Comparison of ENCODE assay signal across 25 cellular contexts in the genomic region with DNA sequence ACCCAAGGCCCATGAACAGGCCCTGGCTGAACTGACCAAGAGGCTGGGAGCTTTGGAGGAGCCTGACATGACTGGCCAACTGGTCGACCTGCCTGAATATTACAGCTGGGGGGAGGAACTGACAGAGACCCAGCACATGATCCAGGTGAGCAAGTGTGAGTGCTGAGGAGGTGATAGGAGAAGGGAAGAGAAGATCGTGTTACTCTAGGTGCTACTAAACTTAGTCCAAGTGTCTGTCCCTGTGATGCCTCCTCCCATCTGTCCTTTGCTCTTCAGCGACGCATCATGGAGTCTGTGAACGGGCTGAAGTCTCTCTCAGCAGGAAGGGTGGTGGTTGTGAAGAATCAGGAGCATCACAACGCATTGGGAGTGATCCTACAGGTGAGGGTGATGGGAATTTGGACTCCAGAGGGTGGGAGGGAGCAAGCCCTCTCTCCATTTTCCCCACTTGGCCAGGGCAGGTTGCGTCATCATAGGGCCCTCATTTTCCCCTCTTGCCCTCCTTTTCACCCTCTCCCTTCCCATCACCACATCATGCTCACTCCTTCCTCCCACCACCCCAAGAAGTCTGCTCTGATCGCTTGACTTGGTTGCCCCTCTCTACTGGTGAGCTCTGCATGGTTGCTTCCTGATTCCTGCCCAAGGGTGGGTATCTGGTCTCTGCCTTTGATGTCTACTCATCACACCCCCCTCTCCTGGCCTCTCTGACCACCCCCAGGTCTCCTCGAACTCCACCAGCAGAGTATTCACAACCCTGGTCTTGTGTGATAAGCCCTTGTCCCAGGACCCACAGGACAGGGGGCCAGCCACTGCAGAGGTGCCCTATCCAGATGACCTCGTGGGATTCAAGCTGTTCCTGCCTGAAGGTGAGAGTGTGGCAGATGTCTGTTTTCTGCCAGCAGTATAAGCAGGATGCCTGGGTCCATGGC. TPM values are rescaled to one million over a fixed set of nuclear protein-coding genes. Genes with fewer than 3 reads are reported as not detected.
DNase-seq lines count a peak whose midpoint lies in the region; ATAC-seq, FAIRE-seq and TF ChIP-seq lines count a peak whose summit lies in the region.
"Had no signal": no experiment of that assay in that cellular context is flagged by ENCODE, and none has a peak within 500 bp of the region (broad histone marks: within the 10 kb centered on the region; RNA-seq: fewer than 3 reads in every experiment).

No MANE protein-coding gene starts in this region.

- H3K36me3 Mint-ChIP-seq in activated naive CD4-positive, alpha-beta T cell treated with anti-CD3 and anti-CD28 coated beads, Interleukin-2, amount 50 U/mL, for 72 hours, result peaks cover 3 to 5% of the 10 kb centered on the region in 2 donors
- peaks cover 7% of the 10 kb centered on the region for H3K36me3 Mint-ChIP-seq in T-helper 17 cell (ENCODE audit: low read depth)
- H3K36me3 Mint-ChIP-seq in stimulated activated naive B cell treated with anti-CD40 and anti-IgM and Interleukin-4, amounts not matched to agents 10 μg/mL and 1 μg/mL and 100 μg/mL, for 72 hours, result peaks cover 55 to 58% of the 10 kb centered on the region in 2 donors

- no peak overlapping the region for H2AFZ ChIP-seq in HepG2 (ENCODE audit: low read length)

- H3K9me3 ChIP-seq in T-helper 17 cell (ENCODE audit: control insufficient read depth, low read length, poor library complexity, severe bottlenecking), result no peaks in the 10 kb centered on the region
- H3K9me3 ChIP-seq in HepG2 (ENCODE audit: low read length), result no peaks in the 10 kb centered on the region
- H3K9me3 ChIP-seq: ascending aorta, BE2C, gastroesophageal sphincter, suprapubic skin had no signal

- peaks cover 50 to 76% of the 10 kb centered on the region in 2 experiments for H3K36me3 ChIP-seq in HepG2 (replicated peaks in 1 of 2; ENCODE audit: control insufficient read depth in 1 of 2, insufficient read depth in 2 of 2, low read length in 2 of 2)

- CTCF ChIA-PET in HepG2 (lab: Yijun Ruan, JAX; ENCODE audit: low intra/inter-chr PET ratio, low total read pairs), result no interaction called here

- no peak overlapping the region for H3K4me3 ChIP-seq in HepG2 (replicated peaks in 1 of 3; ENCODE audit: insufficient read depth in 1 of 3, low read depth in 2 of 3, low read length in 3 of 3)
- H3K4me3 ChIP-seq: ascending aorta, gastroesophageal sphincter, GM12878, SK-N-MC, suprapubic skin had no signal

- BruUV-seq in HepG2 (replicated peaks; lab: Mats Ljungman, UMichigan), result no TSS peak

- WGBS in HepG2 (ENCODE audit: low lambda C conversion rate), result 96% methylated on average over 10 of the region's 10 CpGs

- intact Hi-C loops in HepG2 (cut with micrococcal nuclease; ENCODE audit: unreplicated experiment), result no loop called here

- in situ Hi-C loops in HepG2 (cut with HindIII; ENCODE audit: extremely low pct_ligation_motif_present, low pct_unique_long_range_greater_than_20kb), result no loop called here

- H3K4me1 Mint-ChIP-seq in T-helper 17 cell, result peaks cover 20% of the 10 kb centered on the region
- peaks cover 23 to 45% of the 10 kb centered on the region in 2 donors for H3K4me1 Mint-ChIP-seq in stimulated activated naive B cell treated with anti-CD40 and anti-IgM and Interleukin-4, amounts not matched to agents 10 μg/mL and 1 μg/mL and 100 μg/mL, for 72 hours

- FAIRE-seq in HepG2 (lab: Jason Lieb, UNC), result no peak
- FAIRE-seq: GM12878, H54, urothelium cell line had no signal

- no peaks in the 10 kb centered on the region for H3K9me3 Mint-ChIP-seq in activated naive CD4-positive, alpha-beta T cell treated with anti-CD3 and anti-CD28 coated beads, Interleukin-2, amount 50 U/mL, for 72 hours
- no peaks in the 10 kb centered on the region for H3K9me3 Mint-ChIP-seq in stimulated activated naive B cell treated with anti-CD40 and anti-IgM and Interleukin-4, amounts not matched to agents 10 μg/mL and 1 μg/mL and 100 μg/mL, for 72 hours
- H3K9me3 Mint-ChIP-seq: activated CD4-positive, alpha-beta T cell treated with anti-CD3 and anti-CD28 coated beads, Interleukin-2, amount 10 ng/mL, durations not matched to agents 24 days and 14 days; dendritic cell treated with granulocyte-macrophage colony-stimulating factor and Interleukin-4, amounts not matched to agents 40 ng/mL and 50 ng/mL, for 4 days; T-helper 2 cell treated with Interferon-gamma antibody and Interleukin-4, amounts not matched to agents 5 μg/mL and 100 μg/mL, for 36 hours had no signal

- H3K27ac ChIP-seq in HepG2 (ENCODE audit: extremely low read length, insufficient read depth, low read length), result no peak overlapping the region
- H3K27ac ChIP-seq: ascending aorta, gastroesophageal sphincter, SK-N-MC, suprapubic skin, VCaP had no signal

- H3K4me1 ChIP-seq in HepG2 (ENCODE audit: insufficient read depth, low read length), result peaks cover 17% of the 10 kb centered on the region
- H3K4me1 ChIP-seq: BE2C had no signal

- peak overlapping the region; percentile 28 for H3K4me3 Mint-ChIP-seq in T-helper 17 cell
- H3K4me3 Mint-ChIP-seq in stimulated activated naive B cell treated with anti-CD40 and anti-IgM and Interleukin-4, amounts not matched to agents 10 μg/mL and 1 μg/mL and 100 μg/mL, for 72 hours, result no peak overlapping the region
- H3K4me3 Mint-ChIP-seq: activated CD4-positive, alpha-beta T cell treated with anti-CD3 and anti-CD28 coated beads, Interleukin-2, amount 10 ng/mL, durations not matched to agents 24 days and 14 days; dendritic cell treated with granulocyte-macrophage colony-stimulating factor and Interleukin-4, amounts not matched to agents 40 ng/mL and 50 ng/mL, for 4 days; T-helper 2 cell treated with Interferon-gamma antibody and Interleukin-4, amounts not matched to agents 5 μg/mL and 100 μg/mL, for 36 hours had no signal

- TF ChIP-seq EP300 in HepG2 (IDR thresholded peaks at IDR 0.05; ENCODE audit: low read depth in 2 of 2, low read length in 2 of 2) (no peak), HepG2 (CRISPR knock-in tag; IDR thresholded peaks at IDR 0.05; ENCODE audit: borderline replicate concordance) (no peak)

- ATAC-seq in activated naive CD4-positive, alpha-beta T cell treated with anti-CD3 and anti-CD28 coated beads, Interleukin-2, amount 50 U/mL, for 72 hours, result no peak
- no peak for ATAC-seq in T-helper 17 cell
- ATAC-seq in HepG2, result no peak
- no peak for ATAC-seq in stimulated activated naive B cell treated with anti-CD40 and anti-IgM and Interleukin-4, amounts not matched to agents 10 μg/mL and 1 μg/mL and 100 μg/mL, for 72 hours (replicated peaks)
- ATAC-seq in HG02571 (IDR thresholded peaks at IDR 0.05; ENCODE audit: unreplicated experiment), result no peak
- ATAC-seq: gastroesophageal sphincter, GM12878 had no signal

- peaks cover 8% of the 10 kb centered on the region for H3K79me2 ChIP-seq in HepG2 (ENCODE audit: insufficient read depth, low read length)

- no peak for DNase-seq in activated naive CD4-positive, alpha-beta T cell treated with anti-CD3 and anti-CD28 coated beads, Interleukin-2, amount 50 U/mL, for 72 hours (ENCODE audit: low spot score in 2 of 2)
- no peak for DNase-seq in activated naive CD4-positive, alpha-beta T cell treated with Interleukin-2 at 50 U/mL for 16 hours
- DNase-seq in T-helper 17 cell (no peak), HepG2 (ENCODE audit: low spot score) (no peak), SK-N-DZ (ENCODE audit: low spot score) (no peak), T-helper 2 cell (no peak)
- DNase-seq in stimulated activated naive B cell treated with anti-CD40 and anti-IgM and Interleukin-4, amounts not matched to agents 10 μg/mL and 1 μg/mL and 100 μg/mL, for 72 hours, result no peak
- DNase-seq: activated CD4-positive, alpha-beta T cell treated with anti-CD3 and anti-CD28 coated beads, Interleukin-2, amount 10 ng/mL, durations not matched to agents 24 days and 14 days; activated gamma-delta T cell; BE2C; DND-41; islet precursor cell; NCI-H1092; NCI-H187 treated with DMSO at 0.1 percent for 48 hours had no signal

- H3K27me3 ChIP-seq in HepG2 (ENCODE audit: control insufficient read depth in 1 of 2, insufficient read depth in 2 of 2, low read length in 2 of 2), result no peaks in the 10 kb centered on the region; a peak in 1 of 5 replicates
- H3K27me3 ChIP-seq: ascending aorta, BE2C, gastroesophageal sphincter, suprapubic skin had no signal

- no peaks in the 10 kb centered on the region for H3K27me3 Mint-ChIP-seq in T-helper 17 cell
- H3K27me3 Mint-ChIP-seq in stimulated activated naive B cell treated with anti-CD40 and anti-IgM and Interleukin-4, amounts not matched to agents 10 μg/mL and 1 μg/mL and 100 μg/mL, for 72 hours, result no peaks in the 10 kb centered on the region
- H3K27me3 Mint-ChIP-seq: dendritic cell treated with granulocyte-macrophage colony-stimulating factor and Interleukin-4, amounts not matched to agents 40 ng/mL and 50 ng/mL, for 4 days had no signal

- peak overlapping the region; percentile 78 to 88 for H3K27ac Mint-ChIP-seq in activated naive CD4-positive, alpha-beta T cell treated with anti-CD3 and anti-CD28 coated beads, Interleukin-2, amount 50 U/mL, for 72 hours
- H3K27ac Mint-ChIP-seq in T-helper 17 cell, result peak overlapping the region; percentile 77
- H3K27ac Mint-ChIP-seq in stimulated activated naive B cell treated with anti-CD40 and anti-IgM and Interleukin-4, amounts not matched to agents 10 μg/mL and 1 μg/mL and 100 μg/mL, for 72 hours, result peak overlapping the region; percentile 84
- H3K27ac Mint-ChIP-seq: activated CD4-positive, alpha-beta T cell treated with anti-CD3 and anti-CD28 coated beads, Interleukin-2, amount 10 ng/mL, durations not matched to agents 24 days and 14 days; dendritic cell treated with granulocyte-macrophage colony-stimulating factor and Interleukin-4, amounts not matched to agents 40 ng/mL and 50 ng/mL, for 4 days; T-helper 2 cell treated with Interferon-gamma antibody and Interleukin-4, amounts not matched to agents 5 μg/mL and 100 μg/mL, for 36 hours had no signal

- TF ChIP-seq CTCF in HepG2 (CRISPR knock-in tag; IDR thresholded peaks at IDR 0.05), result no peak

- no peak overlapping the region for H3K9ac ChIP-seq in HepG2 (ENCODE audit: insufficient read depth, low read depth, low read length)

- no peak for TF ChIP-seq POLR2A in HepG2 (IDR thresholded peaks at IDR 0.05; ENCODE audit: insufficient read depth in 1 of 2, low read depth in 2 of 2, low read length in 2 of 2)

- H3K4me2 ChIP-seq in HepG2 (ENCODE audit: low read depth, low read length), result no peak overlapping the region

- TF ChIP-seq RAD21 in HepG2 (CRISPR knock-in tag; IDR thresholded peaks at IDR 0.05), result no peak

- no peaks in the 10 kb centered on the region for H4K20me1 ChIP-seq in HepG2 (ENCODE audit: insufficient read depth, low read length)

- POLR2A ChIA-PET in HepG2 (lab: Yijun Ruan, JAX), result interaction anchor here (6.1 kb wide), 1 partner anchor 7 kb away, joined by 142 read pairs; a partner anchor contains a TSS

RNA-seq across cellular contexts. Expression of a gene that starts 4.7 kb away (rescaled TPM):
- total RNA-seq in activated naive CD4-positive, alpha-beta T cell treated with anti-CD3 and anti-CD28 coated beads, Interleukin-2, amount 50 U/mL, for 72 hours, result 10 to 100 TPM; 16.2 to 18.5 TPM
- total RNA-seq in T-helper 17 cell (10 to 100 TPM; 31.9 to 35.0 TPM), HepG2 (2016; rRNA removed; fragmentation: Illumina TruSeq; extraction: Trizol) (10.8 and 18.6 TPM in 2 replicates)
- total RNA-seq in HepG2 (2016; cell fraction: cytosol; rRNA removed; fragmentation: Illumina TruSeq; extraction: Trizol; ENCODE audit: low read depth), result 9.0 and 14.9 TPM in 2 replicates
- total RNA-seq in HepG2 (2016; cell fraction: insoluble cytoplasmic fraction; rRNA removed; fragmentation: Illumina TruSeq; extraction: Trizol), result 12.3 and 16.4 TPM in 2 replicates
- 10.9 and 16.6 TPM in 2 replicates for total RNA-seq in HepG2 (2016; cell fraction: membrane; rRNA removed; fragmentation: Illumina TruSeq; extraction: Trizol)
- total RNA-seq in HepG2 (2016; cell fraction: nucleus; rRNA removed; fragmentation: Illumina TruSeq; extraction: Trizol), result 17.8 and 22.3 TPM in 2 replicates
- 26.2 and 28.9 TPM in 2 replicates for polyA plus RNA-seq in HepG2 (2011; rRNA removed)
- 17.8 and 24.8 TPM in 2 replicates for polyA plus RNA-seq in HepG2 (2011; cell fraction: cytosol; rRNA removed)
- 145 and 157 TPM in 2 replicates for polyA plus RNA-seq in HepG2 (2011; cell fraction: nucleus; rRNA removed)
- polyA plus RNA-seq in HepG2 (2012), result 16.4 and 25.9 TPM in 2 replicates
- polyA plus RNA-seq in HepG2 (2016; cell fraction: cytosol; fragmentation: Illumina TruSeq; extraction: Trizol; ENCODE audit: low read depth), result 12.5 and 17.3 TPM in 2 replicates
- 16.7 and 17.2 TPM in 2 replicates for polyA plus RNA-seq in HepG2 (2016; cell fraction: insoluble cytoplasmic fraction; fragmentation: Illumina TruSeq; extraction: Trizol; ENCODE audit: low read depth)
- polyA plus RNA-seq in HepG2 (2016; cell fraction: membrane; fragmentation: Illumina TruSeq; extraction: Trizol; ENCODE audit: low read depth), result 14.6 and 18.4 TPM in 2 replicates
- 53.7 and 55.2 TPM in 2 replicates for polyA plus RNA-seq in HepG2 (2016; cell fraction: nucleus; fragmentation: Illumina TruSeq; extraction: Trizol; ENCODE audit: insufficient read depth, low read depth)
- polyA minus RNA-seq in HepG2 (2011; rRNA and poly(A)+ RNA removed; ENCODE audit: low replicate concordance), result 43.0 TPM in 2 replicates
- polyA minus RNA-seq in HepG2 (2011; cell fraction: cytosol; rRNA and poly(A)+ RNA removed), result 10.4 TPM in 2 replicates
- 34.1 and 38.2 TPM in 2 replicates for polyA minus RNA-seq in HepG2 (2011; cell fraction: nucleus; rRNA and poly(A)+ RNA removed)
- 27.3 and 29.7 TPM in 2 replicates for polyA plus RNA-seq in SK-N-DZ (2014; cell fraction: cytosol; rRNA removed)
- polyA plus RNA-seq in SK-N-DZ (2014; cell fraction: nucleus; rRNA removed), result 109 and 119 TPM in 2 replicates

RNA-seq across cellular contexts. Expression of a gene that starts 8.3 kb away (rescaled TPM):
- 100 to 1,000 TPM in 1 of 2 donors, 10 to 100 TPM in 1; 91.8 to 115 TPM for total RNA-seq in activated naive CD4-positive, alpha-beta T cell treated with anti-CD3 and anti-CD28 coated beads, Interleukin-2, amount 50 U/mL, for 72 hours
- total RNA-seq in T-helper 17 cell, result 10 to 100 TPM; 85.5 to 94.5 TPM
- total RNA-seq in HepG2 (2016; rRNA removed; fragmentation: Illumina TruSeq; extraction: Trizol), result 59.7 and 67.1 TPM in 2 replicates
- 7.6 and 9.8 TPM in 2 replicates for total RNA-seq in HepG2 (2016; cell fraction: cytosol; rRNA removed; fragmentation: Illumina TruSeq; extraction: Trizol; ENCODE audit: low read depth)
- 53.4 and 70.9 TPM in 2 replicates for total RNA-seq in HepG2 (2016; cell fraction: insoluble cytoplasmic fraction; rRNA removed; fragmentation: Illumina TruSeq; extraction: Trizol)
- total RNA-seq in HepG2 (2016; cell fraction: membrane; rRNA removed; fragmentation: Illumina TruSeq; extraction: Trizol), result 13.4 and 14.4 TPM in 2 replicates
- 77.4 and 85.4 TPM in 2 replicates for total RNA-seq in HepG2 (2016; cell fraction: nucleus; rRNA removed; fragmentation: Illumina TruSeq; extraction: Trizol)
- polyA plus RNA-seq in HepG2 (2011; rRNA removed), result 68.4 and 76.1 TPM in 2 replicates
- 18.2 and 29.4 TPM in 2 replicates for polyA plus RNA-seq in HepG2 (2011; cell fraction: cytosol; rRNA removed)
- 625 and 693 TPM in 2 replicates for polyA plus RNA-seq in HepG2 (2011; cell fraction: nucleus; rRNA removed)
- polyA plus RNA-seq in HepG2 (2012), result 56.2 and 67.8 TPM in 2 replicates
- 4.6 and 5.9 TPM in 2 replicates for polyA plus RNA-seq in HepG2 (2016; cell fraction: cytosol; fragmentation: Illumina TruSeq; extraction: Trizol; ENCODE audit: low read depth)
- polyA plus RNA-seq in HepG2 (2016; cell fraction: insoluble cytoplasmic fraction; fragmentation: Illumina TruSeq; extraction: Trizol; ENCODE audit: low read depth), result 42.8 and 43.4 TPM in 2 replicates
- polyA plus RNA-seq in HepG2 (2016; cell fraction: membrane; fragmentation: Illumina TruSeq; extraction: Trizol; ENCODE audit: low read depth), result 9.6 and 10.0 TPM in 2 replicates
- 189 and 193 TPM in 2 replicates for polyA plus RNA-seq in HepG2 (2016; cell fraction: nucleus; fragmentation: Illumina TruSeq; extraction: Trizol; ENCODE audit: insufficient read depth, low read depth)
- 100 and 116 TPM in 2 replicates for polyA minus RNA-seq in HepG2 (2011; rRNA and poly(A)+ RNA removed; ENCODE audit: low replicate concordance)
- polyA minus RNA-seq in HepG2 (2011; cell fraction: cytosol; rRNA and poly(A)+ RNA removed), result 33.1 and 33.7 TPM in 2 replicates
- polyA minus RNA-seq in HepG2 (2011; cell fraction: nucleus; rRNA and poly(A)+ RNA removed), result 135 and 162 TPM in 2 replicates
- 31.3 and 31.4 TPM in 2 replicates for polyA plus RNA-seq in SK-N-DZ (2014; cell fraction: cytosol; rRNA removed)
- polyA plus RNA-seq in SK-N-DZ (2014; cell fraction: nucleus; rRNA removed), result 195 and 266 TPM in 2 replicates

RNA-seq across cellular contexts. Expression of a gene that starts 8.5 kb away (rescaled TPM):
- 10 to 100 TPM; 69.7 to 70.9 TPM for total RNA-seq in activated naive CD4-positive, alpha-beta T cell treated with anti-CD3 and anti-CD28 coated beads, Interleukin-2, amount 50 U/mL, for 72 hours
- total RNA-seq in T-helper 17 cell (10 to 100 TPM; 45.8 to 46.2 TPM), HepG2 (2016; rRNA removed; fragmentation: Illumina TruSeq; extraction: Trizol) (69.8 and 80.4 TPM in 2 replicates)
- 16.4 and 17.3 TPM in 2 replicates for total RNA-seq in HepG2 (2016; cell fraction: cytosol; rRNA removed; fragmentation: Illumina TruSeq; extraction: Trizol; ENCODE audit: low read depth)
- 74.0 and 80.6 TPM in 2 replicates for total RNA-seq in HepG2 (2016; cell fraction: insoluble cytoplasmic fraction; rRNA removed; fragmentation: Illumina TruSeq; extraction: Trizol)
- 26.9 and 28.4 TPM in 2 replicates for total RNA-seq in HepG2 (2016; cell fraction: membrane; rRNA removed; fragmentation: Illumina TruSeq; extraction: Trizol)
- 42.0 and 51.8 TPM in 2 replicates for total RNA-seq in HepG2 (2016; cell fraction: nucleus; rRNA removed; fragmentation: Illumina TruSeq; extraction: Trizol)
- polyA plus RNA-seq in HepG2 (2011; rRNA removed), result 51.3 and 57.3 TPM in 2 replicates
- polyA plus RNA-seq in HepG2 (2011; cell fraction: cytosol; rRNA removed), result 47.6 and 49.7 TPM in 2 replicates
- polyA plus RNA-seq in HepG2 (2011; cell fraction: nucleus; rRNA removed), result 88.2 and 90.6 TPM in 2 replicates
- 44.8 and 55.5 TPM in 2 replicates for polyA plus RNA-seq in HepG2 (2012)
- 23.1 and 27.4 TPM in 2 replicates for polyA plus RNA-seq in HepG2 (2016; cell fraction: cytosol; fragmentation: Illumina TruSeq; extraction: Trizol; ENCODE audit: low read depth)
- 108 and 114 TPM in 2 replicates for polyA plus RNA-seq in HepG2 (2016; cell fraction: insoluble cytoplasmic fraction; fragmentation: Illumina TruSeq; extraction: Trizol; ENCODE audit: low read depth)
- 26.7 and 29.7 TPM in 2 replicates for polyA plus RNA-seq in HepG2 (2016; cell fraction: membrane; fragmentation: Illumina TruSeq; extraction: Trizol; ENCODE audit: low read depth)
- 92.2 and 97.8 TPM in 2 replicates for polyA plus RNA-seq in HepG2 (2016; cell fraction: nucleus; fragmentation: Illumina TruSeq; extraction: Trizol; ENCODE audit: insufficient read depth, low read depth)
- polyA minus RNA-seq in HepG2 (2011; rRNA and poly(A)+ RNA removed; ENCODE audit: low replicate concordance), result 21.2 and 60.8 TPM in 2 replicates
- polyA minus RNA-seq in HepG2 (2011; cell fraction: cytosol; rRNA and poly(A)+ RNA removed), result 19.5 and 20.9 TPM in 2 replicates
- polyA minus RNA-seq in HepG2 (2011; cell fraction: nucleus; rRNA and poly(A)+ RNA removed), result 23.2 and 28.1 TPM in 2 replicates
- 146 and 170 TPM in 2 replicates for polyA plus RNA-seq in SK-N-DZ (2014; cell fraction: cytosol; rRNA removed)
- polyA plus RNA-seq in SK-N-DZ (2014; cell fraction: nucleus; rRNA removed), result 120 and 128 TPM in 2 replicates

RNA-seq across cellular contexts. Expression of a gene that starts 14.6 kb away (rescaled TPM):
- 1 to 10 TPM; 4.1 to 8.1 TPM for total RNA-seq in activated naive CD4-positive, alpha-beta T cell treated with anti-CD3 and anti-CD28 coated beads, Interleukin-2, amount 50 U/mL, for 72 hours
- 1 to 10 TPM; 3.8 to 5.4 TPM for total RNA-seq in T-helper 17 cell
- 73.0 and 165 TPM in 2 replicates for total RNA-seq in HepG2 (2016; rRNA removed; fragmentation: Illumina TruSeq; extraction: Trizol)
- 12.9 and 15.6 TPM in 2 replicates for total RNA-seq in HepG2 (2016; cell fraction: cytosol; rRNA removed; fragmentation: Illumina TruSeq; extraction: Trizol; ENCODE audit: low read depth)
- 48.4 and 166 TPM in 2 replicates for total RNA-seq in HepG2 (2016; cell fraction: insoluble cytoplasmic fraction; rRNA removed; fragmentation: Illumina TruSeq; extraction: Trizol)
- 23.4 and 27.0 TPM in 2 replicates for total RNA-seq in HepG2 (2016; cell fraction: membrane; rRNA removed; fragmentation: Illumina TruSeq; extraction: Trizol)
- 212 and 258 TPM in 2 replicates for total RNA-seq in HepG2 (2016; cell fraction: nucleus; rRNA removed; fragmentation: Illumina TruSeq; extraction: Trizol)
- polyA plus RNA-seq in HepG2 (2011; rRNA removed), result 478 and 755 TPM in 2 replicates
- 352 and 505 TPM in 2 replicates for polyA plus RNA-seq in HepG2 (2011; cell fraction: cytosol; rRNA removed)
- polyA plus RNA-seq in HepG2 (2011; cell fraction: nucleus; rRNA removed), result 1,207 and 1,448 TPM in 2 replicates
- 360 and 704 TPM in 2 replicates for polyA plus RNA-seq in HepG2 (2012)
- 15.2 and 17.1 TPM in 2 replicates for polyA plus RNA-seq in HepG2 (2016; cell fraction: cytosol; fragmentation: Illumina TruSeq; extraction: Trizol; ENCODE audit: low read depth)
- 70.0 and 102 TPM in 2 replicates for polyA plus RNA-seq in HepG2 (2016; cell fraction: insoluble cytoplasmic fraction; fragmentation: Illumina TruSeq; extraction: Trizol; ENCODE audit: low read depth)
- polyA plus RNA-seq in HepG2 (2016; cell fraction: membrane; fragmentation: Illumina TruSeq; extraction: Trizol; ENCODE audit: low read depth), result 17.2 and 22.6 TPM in 2 replicates
- 542 and 543 TPM in 2 replicates for polyA plus RNA-seq in HepG2 (2016; cell fraction: nucleus; fragmentation: Illumina TruSeq; extraction: Trizol; ENCODE audit: insufficient read depth, low read depth)
- 4.0 and 407 TPM in 2 replicates for polyA minus RNA-seq in HepG2 (2011; rRNA and poly(A)+ RNA removed; ENCODE audit: low replicate concordance)
- polyA minus RNA-seq in HepG2 (2011; cell fraction: cytosol; rRNA and poly(A)+ RNA removed), result 168 and 210 TPM in 2 replicates
- 349 and 437 TPM in 2 replicates for polyA minus RNA-seq in HepG2 (2011; cell fraction: nucleus; rRNA and poly(A)+ RNA removed)
- 1.6 and 5.1 TPM in 2 replicates for polyA plus RNA-seq in SK-N-DZ (2014; cell fraction: cytosol; rRNA removed)
- 31.0 and 34.1 TPM in 2 replicates for polyA plus RNA-seq in SK-N-DZ (2014; cell fraction: nucleus; rRNA removed)

RNA-seq across cellular contexts. Expression of a gene that starts 21.4 kb away (rescaled TPM):
- 1 to 10 TPM; 1.9 to 3.6 TPM for total RNA-seq in activated naive CD4-positive, alpha-beta T cell treated with anti-CD3 and anti-CD28 coated beads, Interleukin-2, amount 50 U/mL, for 72 hours
- under 1 TPM in 1 of 2 donors, not detected in 1; 0.65 TPM for total RNA-seq in T-helper 17 cell
- 71.1 and 171 TPM in 2 replicates for total RNA-seq in HepG2 (2016; rRNA removed; fragmentation: Illumina TruSeq; extraction: Trizol)
- 36.8 and 37.7 TPM in 2 replicates for total RNA-seq in HepG2 (2016; cell fraction: cytosol; rRNA removed; fragmentation: Illumina TruSeq; extraction: Trizol; ENCODE audit: low read depth)
- total RNA-seq in HepG2 (2016; cell fraction: insoluble cytoplasmic fraction; rRNA removed; fragmentation: Illumina TruSeq; extraction: Trizol), result 65.1 and 180 TPM in 2 replicates
- total RNA-seq in HepG2 (2016; cell fraction: membrane; rRNA removed; fragmentation: Illumina TruSeq; extraction: Trizol), result 37.5 and 44.4 TPM in 2 replicates
- 202 and 235 TPM in 2 replicates for total RNA-seq in HepG2 (2016; cell fraction: nucleus; rRNA removed; fragmentation: Illumina TruSeq; extraction: Trizol)
- polyA plus RNA-seq in HepG2 (2011; rRNA removed), result 513 and 772 TPM in 2 replicates
- polyA plus RNA-seq in HepG2 (2011; cell fraction: cytosol; rRNA removed), result 355 and 506 TPM in 2 replicates
- 3,065 and 3,175 TPM in 2 replicates for polyA plus RNA-seq in HepG2 (2011; cell fraction: nucleus; rRNA removed)
- 460 and 611 TPM in 2 replicates for polyA plus RNA-seq in HepG2 (2012)
- polyA plus RNA-seq in HepG2 (2016; cell fraction: cytosol; fragmentation: Illumina TruSeq; extraction: Trizol; ENCODE audit: low read depth), result 25.3 and 27.9 TPM in 2 replicates
- polyA plus RNA-seq in HepG2 (2016; cell fraction: insoluble cytoplasmic fraction; fragmentation: Illumina TruSeq; extraction: Trizol; ENCODE audit: low read depth), result 66.3 and 72.4 TPM in 2 replicates
- 31.9 and 32.4 TPM in 2 replicates for polyA plus RNA-seq in HepG2 (2016; cell fraction: membrane; fragmentation: Illumina TruSeq; extraction: Trizol; ENCODE audit: low read depth)
- 450 and 455 TPM in 2 replicates for polyA plus RNA-seq in HepG2 (2016; cell fraction: nucleus; fragmentation: Illumina TruSeq; extraction: Trizol; ENCODE audit: insufficient read depth, low read depth)
- polyA minus RNA-seq in HepG2 (2011; rRNA and poly(A)+ RNA removed; ENCODE audit: low replicate concordance), result 88.1 and 583 TPM in 2 replicates
- polyA minus RNA-seq in HepG2 (2011; cell fraction: cytosol; rRNA and poly(A)+ RNA removed), result 179 and 284 TPM in 2 replicates
- polyA minus RNA-seq in HepG2 (2011; cell fraction: nucleus; rRNA and poly(A)+ RNA removed), result 584 and 876 TPM in 2 replicates
- polyA plus RNA-seq in SK-N-DZ (2014; cell fraction: cytosol; rRNA removed), result not detected in 2 replicates
- 0.42 TPM in 1 of 2 replicates, not detected in the other for polyA plus RNA-seq in SK-N-DZ (2014; cell fraction: nucleus; rRNA removed)
- total RNA-seq: activated CD4-positive, alpha-beta T cell treated with anti-CD3 and anti-CD28 coated beads, Interleukin-2, amount 10 ng/mL, durations not matched to agents 24 days and 14 days had no signal
